ENCODE assay signal across 8 cellular contexts in the genomic region with DNA sequence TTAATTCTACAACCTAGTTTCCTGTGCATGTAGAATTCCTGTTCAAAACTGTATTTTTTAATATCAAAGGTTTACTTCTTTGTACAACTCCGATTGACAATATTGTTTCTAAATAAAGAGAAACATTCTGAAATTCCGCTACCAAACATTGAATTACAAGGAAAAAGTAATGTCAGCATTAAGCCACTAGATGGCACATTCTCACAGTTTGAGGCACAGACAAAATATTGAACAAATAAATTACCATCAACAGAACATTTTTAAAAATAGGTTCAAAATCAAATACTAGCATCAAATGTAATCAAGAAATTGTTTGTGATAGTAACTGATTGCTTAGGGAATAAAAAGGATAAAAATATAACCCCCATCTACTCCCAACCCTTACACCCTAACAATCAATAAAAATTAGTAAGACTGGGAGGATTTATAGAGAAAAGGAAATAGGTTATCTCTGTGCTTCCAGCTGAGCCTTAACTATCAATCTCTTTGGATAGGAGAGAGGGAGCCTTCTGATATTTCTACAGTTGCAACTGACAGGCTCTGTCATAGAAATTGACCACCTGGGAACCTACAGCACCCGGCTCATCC.
DNase-seq lines count a peak whose midpoint lies in the region; ATAC-seq and TF ChIP-seq lines count a peak whose summit lies in the region.

No MANE protein-coding gene starts in this region.

- H3K27ac ChIP-seq in CD4-positive, alpha-beta memory T cell (ENCODE audit: low read depth, low read length), result no peak overlapping the region
- no peak overlapping the region for H3K27ac ChIP-seq in RWPE2 (ENCODE audit: poor library complexity, severe bottlenecking)
- H3K27ac ChIP-seq in smooth muscle cell (ENCODE audit: low read depth), result no peak overlapping the region

- no peak overlapping the region for H3K4me2 ChIP-seq in smooth muscle cell

- intact Hi-C loops in CD4-positive, alpha-beta memory T cell (cut with micrococcal nuclease), result loop anchor here (1.0 to 10.0 kb wide), 4 partner anchors 71 to 561 kb away; no protein-coding TSS in a partner anchor
- intact Hi-C loops in activated T-helper 1 cell treated with anti-CD3 and anti-CD28 coated beads, Interleukin-12 subunit alpha, Interleukin-12 subunit beta, Interleukin-2, Interleukin-4 antibody, amounts not matched to agents 30 ng/mL and 10 ng/mL and 1 ng/mL, durations not matched to agents 14 hours and 24 hours and 36 hours (cut with micrococcal nuclease), result loop anchor here (1.0 to 10.0 kb wide), 6 partner anchors 23 to 561 kb away; no protein-coding TSS in a partner anchor

- H3K27me3 Mint-ChIP-seq in CD4-positive, alpha-beta memory T cell, result peaks cover 17 to 23% of the 10 kb centered on the region in 2 donors
- H3K27me3 Mint-ChIP-seq in activated T-helper 1 cell treated with anti-CD3 and anti-CD28 coated beads, Interleukin-12 subunit alpha, Interleukin-12 subunit beta, Interleukin-2, Interleukin-4 antibody, amounts not matched to agents 30 ng/mL and 10 ng/mL and 1 ng/mL, durations not matched to agents 14 hours and 24 hours and 36 hours (ENCODE audit: insufficient read depth), result peaks cover 17% of the 10 kb centered on the region

- H3K79me2 ChIP-seq in smooth muscle cell (ENCODE audit: low read depth), result no peaks in the 10 kb centered on the region

- no peaks in the 10 kb centered on the region for H3K36me3 Mint-ChIP-seq in CD4-positive, alpha-beta memory T cell
- no peaks in the 10 kb centered on the region for H3K36me3 Mint-ChIP-seq in activated T-helper 1 cell treated with anti-CD3 and anti-CD28 coated beads, Interleukin-12 subunit alpha, Interleukin-12 subunit beta, Interleukin-2, Interleukin-4 antibody, amounts not matched to agents 30 ng/mL and 10 ng/mL and 1 ng/mL, durations not matched to agents 14 hours and 24 hours and 36 hours (ENCODE audit: low read depth)

- H3K9ac ChIP-seq in smooth muscle cell (ENCODE audit: low read depth), result no peak overlapping the region

- TF ChIP-seq CTCF in RWPE2 (IDR thresholded peaks at IDR 0.05; ENCODE audit: poor library complexity, severe bottlenecking), result peak; percentile 89
- TF ChIP-seq CTCF in fibroblast of pulmonary artery (IDR thresholded peaks at IDR 0.05; ENCODE audit: low read length, missing control alignments), result peak; percentile 76
- peak; percentile 82 for TF ChIP-seq CTCF in smooth muscle cell (IDR thresholded peaks at IDR 0.05; ENCODE audit: borderline replicate concordance, insufficient read depth, poor library complexity, severe bottlenecking)

- H3K4me1 Mint-ChIP-seq in CD4-positive, alpha-beta memory T cell, result peaks cover 7 to 16% (median 9%) of the 10 kb centered on the region in 4 donors
- H3K4me1 Mint-ChIP-seq in activated T-helper 1 cell treated with anti-CD3 and anti-CD28 coated beads, Interleukin-12 subunit alpha, Interleukin-12 subunit beta, Interleukin-2, Interleukin-4 antibody, amounts not matched to agents 30 ng/mL and 10 ng/mL and 1 ng/mL, durations not matched to agents 14 hours and 24 hours and 36 hours (ENCODE audit: low read depth), result peaks cover 7% of the 10 kb centered on the region

- H2AFZ ChIP-seq in smooth muscle cell (ENCODE audit: low read depth), result no peak overlapping the region

- no peak overlapping the region for H3K4me3 ChIP-seq in CD4-positive, alpha-beta memory T cell (ENCODE audit: low read length in 2 of 2)
- no peak overlapping the region for H3K4me3 ChIP-seq in RWPE2 (ENCODE audit: severe bottlenecking)
- no peak overlapping the region for H3K4me3 ChIP-seq in fibroblast of pulmonary artery (replicated peaks; ENCODE audit: low read depth, low read length)
- H3K4me3 ChIP-seq in smooth muscle cell, result no peak overlapping the region

- H3K4me1 ChIP-seq in CD4-positive, alpha-beta memory T cell (ENCODE audit: insufficient read depth, low read length), result peaks cover 4% of the 10 kb centered on the region
- no peaks in the 10 kb centered on the region for H3K4me1 ChIP-seq in RWPE2 (ENCODE audit: insufficient read depth, poor library complexity, severe bottlenecking)
- H3K4me1 ChIP-seq in smooth muscle cell (ENCODE audit: low read depth), result peaks cover 7% of the 10 kb centered on the region

- WGBS in smooth muscle cell (ENCODE audit: low lambda C conversion rate), result 48% methylated on average over 3 of the region's 3 CpGs

- no peaks in the 10 kb centered on the region for H3K9me3 ChIP-seq in CD4-positive, alpha-beta memory T cell (ENCODE audit: control insufficient read depth in 1 of 2, low read length in 2 of 2)
- no peaks in the 10 kb centered on the region for H3K9me3 ChIP-seq in RWPE2 (ENCODE audit: severe bottlenecking)
- no peaks in the 10 kb centered on the region for H3K9me3 ChIP-seq in smooth muscle cell (replicated peaks; ENCODE audit: low read depth)

- no peaks in the 10 kb centered on the region for H3K36me3 ChIP-seq in CD4-positive, alpha-beta memory T cell (ENCODE audit: insufficient read depth, low read length)
- H3K36me3 ChIP-seq in RWPE2 (ENCODE audit: low read depth), result no peaks in the 10 kb centered on the region
- no peaks in the 10 kb centered on the region for H3K36me3 ChIP-seq in smooth muscle cell (ENCODE audit: low read depth)

- no peak overlapping the region for H3K27ac Mint-ChIP-seq in CD4-positive, alpha-beta memory T cell
- no peak overlapping the region for H3K27ac Mint-ChIP-seq in activated T-helper 1 cell treated with anti-CD3 and anti-CD28 coated beads, Interleukin-12 subunit alpha, Interleukin-12 subunit beta, Interleukin-2, Interleukin-4 antibody, amounts not matched to agents 30 ng/mL and 10 ng/mL and 1 ng/mL, durations not matched to agents 14 hours and 24 hours and 36 hours

- DNase-seq in CD4-positive, alpha-beta memory T cell, result peak in 4 of 5 donors; percentile 35 to 52 (median 44)
- DNase-seq in HEK293T (ENCODE audit: extremely low spot score), result peak; percentile 46
- no peak for DNase-seq in RWPE2 (ENCODE audit: low spot score)
- DNase-seq in fibroblast of pulmonary artery (ENCODE audit: low read depth), result peak; percentile 68
- no peak for DNase-seq in smooth muscle cell (lab: John Stamatoyannopoulos, UW; ENCODE audit: unreplicated experiment)
- no peak for DNase-seq in stimulated activated CD8-positive, alpha-beta memory T cell treated with anti-CD3 and anti-CD28 coated beads, Interleukin-4, amount 100 ng/mL, for 48 hours
- DNase-seq in activated T-helper 1 cell treated with anti-CD3 and anti-CD28 coated beads, Interleukin-12 subunit alpha, Interleukin-12 subunit beta, Interleukin-2, Interleukin-4 antibody, amounts not matched to agents 30 ng/mL and 10 ng/mL and 1 ng/mL, durations not matched to agents 14 hours and 24 hours and 36 hours (ENCODE audit: low spot score), result no peak
- no peak for DNase-seq in D341Med (ENCODE audit: low spot score)

- no peaks in the 10 kb centered on the region for H3K9me3 Mint-ChIP-seq in CD4-positive, alpha-beta memory T cell
- H3K9me3 Mint-ChIP-seq in activated T-helper 1 cell treated with anti-CD3 and anti-CD28 coated beads, Interleukin-12 subunit alpha, Interleukin-12 subunit beta, Interleukin-2, Interleukin-4 antibody, amounts not matched to agents 30 ng/mL and 10 ng/mL and 1 ng/mL, durations not matched to agents 14 hours and 24 hours and 36 hours, result no peaks in the 10 kb centered on the region

- H3F3A ChIP-seq in smooth muscle cell (ENCODE audit: low read depth), result no peaks in the 10 kb centered on the region

- H4K20me1 ChIP-seq in smooth muscle cell (ENCODE audit: low read depth), result no peaks in the 10 kb centered on the region

- no peak for ATAC-seq in RWPE2 (ENCODE audit: low read depth)

- no peaks in the 10 kb centered on the region for H3K27me3 ChIP-seq in CD4-positive, alpha-beta memory T cell (ENCODE audit: insufficient read depth, low read length)
- H3K27me3 ChIP-seq in RWPE2 (ENCODE audit: insufficient read depth, poor library complexity, severe bottlenecking), result peaks cover 14% of the 10 kb centered on the region
- H3K27me3 ChIP-seq in smooth muscle cell (ENCODE audit: low read depth), result no peaks in the 10 kb centered on the region

- POLR2A ChIA-PET in CD4-positive, alpha-beta memory T cell (lab: Charles Lee; ENCODE audit: partially characterized antibody), result no interaction called here
- POLR2A ChIA-PET in HEK293T (lab: Yijun Ruan, JAX), result no interaction called here

- H3K4me3 Mint-ChIP-seq in CD4-positive, alpha-beta memory T cell, result no peak overlapping the region
- H3K4me3 Mint-ChIP-seq in activated T-helper 1 cell treated with anti-CD3 and anti-CD28 coated beads, Interleukin-12 subunit alpha, Interleukin-12 subunit beta, Interleukin-2, Interleukin-4 antibody, amounts not matched to agents 30 ng/mL and 10 ng/mL and 1 ng/mL, durations not matched to agents 14 hours and 24 hours and 36 hours, result no peak overlapping the region

- CTCF ChIA-PET in CD4-positive, alpha-beta memory T cell (lab: Charles Lee; ENCODE audit: partially characterized antibody), result interaction anchor here (1.3 to 5.3 kb wide), 6 partner anchors 23 to 463 kb away, joined by 3 to 30 read pairs (median 4); no protein-coding TSS in a partner anchor
- CTCF ChIA-PET in HEK293T (lab: Yijun Ruan, JAX), result no interaction called here

TF ChIP-seq in HEK293T, 16 proteins besides CTCF, POLR2A, EP300 and RAD21:
- TF ChIP-seq FOXM1 (IDR thresholded peaks at IDR 0.05; ENCODE audit: borderline replicate concordance) (no peak), ZNF384 (IDR thresholded peaks at IDR 0.05) (no peak), FOXK2 (IDR thresholded peaks at IDR 0.05) (no peak), SUZ12 (IDR thresholded peaks at IDR 0.05) (no peak), L3MBTL2 (conservative IDR thresholded peaks at IDR 0.05) (no peak), TARDBP (IDR thresholded peaks at IDR 0.05) (no peak), ELF4 (IDR thresholded peaks at IDR 0.05) (no peak), BHLHE40 (IDR thresholded peaks at IDR 0.05; ENCODE audit: borderline replicate concordance) (no peak), FOXA1 (IDR thresholded peaks at IDR 0.05) (no peak)
- TF ChIP-seq, protein P1, sequence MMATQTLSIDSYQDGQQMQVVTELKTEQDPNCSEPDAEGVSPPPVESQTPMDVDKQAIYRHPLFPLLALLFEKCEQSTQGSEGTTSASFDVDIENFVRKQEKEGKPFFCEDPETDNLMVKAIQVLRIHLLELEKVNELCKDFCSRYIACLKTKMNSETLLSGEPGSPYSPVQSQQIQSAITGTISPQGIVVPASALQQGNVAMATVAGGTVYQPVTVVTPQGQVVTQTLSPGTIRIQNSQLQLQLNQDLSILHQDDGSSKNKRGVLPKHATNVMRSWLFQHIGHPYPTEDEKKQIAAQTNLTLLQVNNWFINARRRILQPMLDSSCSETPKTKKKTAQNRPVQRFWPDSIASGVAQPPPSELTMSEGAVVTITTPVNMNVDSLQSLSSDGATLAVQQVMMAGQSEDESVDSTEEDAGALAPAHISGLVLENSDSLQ (IDR thresholded peaks at IDR 0.05), result no peak
TF ChIP-seq in HEK293T: peak in this region for 0.

Comparison
In these comparisons a context has a peak if more than half of its experiments do, and no peak if none do; other contexts are left out.
1. DNase-seq: peak in CD4-positive, alpha-beta memory T cell (4 of 5), HEK293T (single experiment) and fibroblast of pulmonary artery (single experiment); none in RWPE2 (single experiment), smooth muscle cell (single experiment), stimulated activated CD8-positive, alpha-beta memory T cell treated with anti-CD3 and anti-CD28 coated beads, Interleukin-4, amount 100 ng/mL, for 48 hours (single experiment), activated T-helper 1 cell treated with anti-CD3 and anti-CD28 coated beads, Interleukin-12 subunit alpha, Interleukin-12 subunit beta, Interleukin-2, Interleukin-4 antibody, amounts not matched to agents 30 ng/mL and 10 ng/mL and 1 ng/mL, durations not matched to agents 14 hours and 24 hours and 36 hours (single experiment) and D341Med (single experiment).
2. Peak in every context shown above with its lines, with median percentiles within 50 percentile points of each other: CTCF ChIP-seq.